ENCODE assay signal across 8 cellular contexts in the genomic region with DNA sequence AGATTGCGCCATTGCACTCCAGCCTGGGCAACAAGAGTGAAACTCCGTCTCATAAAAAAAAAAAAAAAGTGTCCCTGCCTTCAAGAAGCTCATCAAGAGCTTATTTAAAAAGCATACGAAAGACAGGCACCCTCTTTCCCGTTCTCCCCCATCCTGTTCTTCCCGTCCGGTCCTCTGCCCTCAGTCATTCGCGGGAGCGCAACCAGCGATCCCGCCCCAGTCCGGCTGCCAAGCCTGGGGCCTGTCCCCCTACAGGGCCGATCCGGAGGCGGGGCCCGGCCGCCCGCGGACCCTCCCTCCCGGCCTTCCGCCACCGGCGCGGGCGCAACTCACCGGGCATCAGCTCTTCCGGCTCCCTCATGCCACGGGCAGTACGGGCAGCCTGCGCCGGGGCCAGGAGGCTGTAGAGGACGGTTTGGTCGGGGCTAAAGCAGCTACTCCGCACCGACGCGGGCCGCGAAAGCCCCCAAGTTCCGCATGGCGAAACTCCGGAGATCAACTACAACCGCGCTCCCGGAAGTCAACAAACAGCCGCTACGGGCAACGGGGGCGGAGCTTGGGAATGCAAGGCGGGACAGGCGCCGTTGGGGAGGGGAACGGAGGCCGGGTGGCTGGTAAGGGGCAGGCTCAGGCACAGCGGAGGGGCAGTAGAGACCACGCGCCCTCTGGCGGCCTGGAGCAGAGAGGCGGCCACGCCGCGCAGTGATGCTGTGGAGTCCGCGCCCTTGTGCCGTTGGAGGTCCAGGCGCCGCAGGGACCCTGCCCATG. TPM values are rescaled to one million over a fixed set of nuclear protein-coding genes. Genes with fewer than 3 reads are reported as not detected.
DNase-seq lines count a peak whose midpoint lies in the region; ATAC-seq lines count a peak whose summit lies in the region.

A gene with protein sequence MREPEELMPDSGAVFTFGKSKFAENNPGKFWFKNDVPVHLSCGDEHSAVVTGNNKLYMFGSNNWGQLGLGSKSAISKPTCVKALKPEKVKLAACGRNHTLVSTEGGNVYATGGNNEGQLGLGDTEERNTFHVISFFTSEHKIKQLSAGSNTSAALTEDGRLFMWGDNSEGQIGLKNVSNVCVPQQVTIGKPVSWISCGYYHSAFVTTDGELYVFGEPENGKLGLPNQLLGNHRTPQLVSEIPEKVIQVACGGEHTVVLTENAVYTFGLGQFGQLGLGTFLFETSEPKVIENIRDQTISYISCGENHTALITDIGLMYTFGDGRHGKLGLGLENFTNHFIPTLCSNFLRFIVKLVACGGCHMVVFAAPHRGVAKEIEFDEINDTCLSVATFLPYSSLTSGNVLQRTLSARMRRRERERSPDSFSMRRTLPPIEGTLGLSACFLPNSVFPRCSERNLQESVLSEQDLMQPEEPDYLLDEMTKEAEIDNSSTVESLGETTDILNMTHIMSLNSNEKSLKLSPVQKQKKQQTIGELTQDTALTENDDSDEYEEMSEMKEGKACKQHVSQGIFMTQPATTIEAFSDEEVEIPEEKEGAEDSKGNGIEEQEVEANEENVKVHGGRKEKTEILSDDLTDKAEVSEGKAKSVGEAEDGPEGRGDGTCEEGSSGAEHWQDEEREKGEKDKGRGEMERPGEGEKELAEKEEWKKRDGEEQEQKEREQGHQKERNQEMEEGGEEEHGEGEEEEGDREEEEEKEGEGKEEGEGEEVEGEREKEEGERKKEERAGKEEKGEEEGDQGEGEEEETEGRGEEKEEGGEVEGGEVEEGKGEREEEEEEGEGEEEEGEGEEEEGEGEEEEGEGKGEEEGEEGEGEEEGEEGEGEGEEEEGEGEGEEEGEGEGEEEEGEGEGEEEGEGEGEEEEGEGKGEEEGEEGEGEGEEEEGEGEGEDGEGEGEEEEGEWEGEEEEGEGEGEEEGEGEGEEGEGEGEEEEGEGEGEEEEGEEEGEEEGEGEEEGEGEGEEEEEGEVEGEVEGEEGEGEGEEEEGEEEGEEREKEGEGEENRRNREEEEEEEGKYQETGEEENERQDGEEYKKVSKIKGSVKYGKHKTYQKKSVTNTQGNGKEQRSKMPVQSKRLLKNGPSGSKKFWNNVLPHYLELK (minus strand): TSS at position 503 of the 768 bp plus-strand sequence. CDS start 142 bp downstream, at position 361.

- ATAC-seq in GM19043 (IDR thresholded peaks at IDR 0.05; ENCODE audit: low read depth, unreplicated experiment) (peak; percentile 96), HG03378 (IDR thresholded peaks at IDR 0.05; ENCODE audit: unreplicated experiment) (peak; percentile 90)

- DNase-seq in Ammon's horn (ENCODE audit: low spot score) (peak; percentile 96), NCI-H446 (lab: John Stamatoyannopoulos, UW) (peak; percentile 83 to 92), cerebellum (ENCODE audit: low spot score) (peak; percentile 82), kidney glomerular epithelial cell (lab: John Stamatoyannopoulos, UW) (peak; percentile 85)
- DNase-seq in activated CD4-positive, alpha-beta T cell treated with anti-CD3 and anti-CD28 coated beads for 1 hour = peak; percentile 80
- peak; percentile 83 to 88 for DNase-seq in stimulated activated CD4-positive, alpha-beta T cell treated with anti-CD3 and anti-CD28 coated beads, Interleukin-15, amount 100 ng/mL, for 48 hours (ENCODE audit: low read depth in 2 of 2)

RNA-seq across cellular contexts. Expression of the gene that starts here (rescaled TPM):
- 17.7 TPM for total RNA-seq in cerebellum

Comparison
In these comparisons a context has a peak if more than half of its experiments do, and no peak if none do; other contexts are left out.
1. Peak in every context shown above with its lines: DNase-seq and ATAC-seq.